ENCODE assay signal across 11 cellular contexts in genomic region chr2:10520154-10520553, GRCh38.
DNase-seq lines count a peak whose midpoint lies in the region; ATAC-seq and TF ChIP-seq lines count a peak whose summit lies in the region.
"Had no signal": no experiment of that assay in that cellular context is flagged by ENCODE, and none has a peak within 500 bp of the region (broad histone marks: within the 10 kb centered on the region; RNA-seq: fewer than 3 reads in every experiment).

No MANE protein-coding gene starts in this region.

- no peak overlapping the region for H3K4me3 Mint-ChIP-seq in activated naive CD8-positive, alpha-beta T cell treated with anti-CD3 and anti-CD28 coated beads, Interleukin-2, amount 10 ng/mL, durations not matched to agents 7 days and 5 days
- no peak overlapping the region for H3K4me3 Mint-ChIP-seq in activated naive CD8-positive, alpha-beta T cell treated with anti-CD3 and anti-CD28 coated beads for 36 hours
- no peak overlapping the region for H3K4me3 Mint-ChIP-seq in type B pancreatic cell

- no peak overlapping the region for H3K27ac Mint-ChIP-seq in activated naive CD8-positive, alpha-beta T cell treated with anti-CD3 and anti-CD28 coated beads, Interleukin-2, amount 10 ng/mL, durations not matched to agents 7 days and 5 days
- no peak overlapping the region for H3K27ac Mint-ChIP-seq in activated naive CD8-positive, alpha-beta T cell treated with anti-CD3 and anti-CD28 coated beads for 36 hours
- no peak overlapping the region for H3K27ac Mint-ChIP-seq in type B pancreatic cell

- H3K4me3 ChIP-seq in fibroblast of the aortic adventitia (ENCODE audit: low read depth, low read length) = no peak overlapping the region
- H3K4me3 ChIP-seq in mucosa of descending colon = no peak overlapping the region
- H3K4me3 ChIP-seq: right atrium auricular region had no signal

- peak; percentile 25 for DNase-seq in activated naive CD8-positive, alpha-beta T cell treated with anti-CD3 and anti-CD28 coated beads, Interleukin-2, amount 10 ng/mL, durations not matched to agents 7 days and 5 days
- DNase-seq in activated naive CD8-positive, alpha-beta T cell treated with anti-CD3 and anti-CD28 coated beads for 36 hours = no peak
- DNase-seq in NCI-H2171 (lab: John Stamatoyannopoulos, UW) = peak; percentile 9
- no peak for DNase-seq in fibroblast of the aortic adventitia (ENCODE audit: low read depth)
- DNase-seq in type B pancreatic cell (ENCODE audit: extremely low spot score, unreplicated experiment) = no peak
- DNase-seq in mucosa of descending colon = no peak
- DNase-seq in T-helper 1 cell = no peak
- DNase-seq: activated gamma-delta T cell treated with Interleukin-2 at 50 U/mL for 16 hours, NCI-H1930 had no signal

- H3K36me3 Mint-ChIP-seq in activated naive CD8-positive, alpha-beta T cell treated with anti-CD3 and anti-CD28 coated beads, Interleukin-2, amount 10 ng/mL, durations not matched to agents 7 days and 5 days = peaks cover 2% of the 10 kb centered on the region
- H3K36me3 Mint-ChIP-seq in activated naive CD8-positive, alpha-beta T cell treated with anti-CD3 and anti-CD28 coated beads for 36 hours = peaks cover 2% of the 10 kb centered on the region
- H3K36me3 Mint-ChIP-seq in type B pancreatic cell = peaks cover 4% of the 10 kb centered on the region

- peaks cover 9% of the 10 kb centered on the region for H3K9me3 ChIP-seq in mucosa of descending colon

- intact Hi-C loops in mucosa of descending colon (cut with DNase I, micrococcal nuclease) = no loop called here

- H3K4me1 ChIP-seq in mucosa of descending colon (ENCODE audit: low read depth) = no peaks in the 10 kb centered on the region
- H3K4me1 ChIP-seq: right atrium auricular region had no signal

- POLR2A ChIA-PET in activated naive CD8-positive, alpha-beta T cell treated with anti-CD3 and anti-CD28 coated beads, Interleukin-2, amount 10 ng/mL, durations not matched to agents 7 days and 5 days (lab: Charles Lee) = no interaction called here

- peaks cover 11% of the 10 kb centered on the region for H3K9me3 Mint-ChIP-seq in activated naive CD8-positive, alpha-beta T cell treated with anti-CD3 and anti-CD28 coated beads, Interleukin-2, amount 10 ng/mL, durations not matched to agents 7 days and 5 days
- peaks cover 13% of the 10 kb centered on the region for H3K9me3 Mint-ChIP-seq in activated naive CD8-positive, alpha-beta T cell treated with anti-CD3 and anti-CD28 coated beads for 36 hours
- H3K9me3 Mint-ChIP-seq in type B pancreatic cell = peaks cover 14% of the 10 kb centered on the region

- TF ChIP-seq CTCF in fibroblast of the aortic adventitia (IDR thresholded peaks at IDR 0.05; ENCODE audit: insufficient read depth, low read length) = peak; percentile 7
- peak; percentile 52 for TF ChIP-seq CTCF in type B pancreatic cell (conservative IDR thresholded peaks at IDR 0.05)
- no peak for TF ChIP-seq CTCF in mucosa of descending colon (IDR thresholded peaks at IDR 0.05)

- no peak for ATAC-seq in activated naive CD8-positive, alpha-beta T cell treated with anti-CD3 and anti-CD28 coated beads, Interleukin-2, amount 10 ng/mL, durations not matched to agents 7 days and 5 days (ENCODE audit: low read depth)
- ATAC-seq in mucosa of descending colon = no peak
- no peak for ATAC-seq in GM21390 (IDR thresholded peaks at IDR 0.05; ENCODE audit: unreplicated experiment)

- H3K36me3 ChIP-seq in mucosa of descending colon (ENCODE audit: low read depth) = no peaks in the 10 kb centered on the region
- H3K36me3 ChIP-seq: right atrium auricular region had no signal

- H3K27me3 Mint-ChIP-seq in activated naive CD8-positive, alpha-beta T cell treated with anti-CD3 and anti-CD28 coated beads, Interleukin-2, amount 10 ng/mL, durations not matched to agents 7 days and 5 days = peaks cover 4% of the 10 kb centered on the region
- H3K27me3 Mint-ChIP-seq in activated naive CD8-positive, alpha-beta T cell treated with anti-CD3 and anti-CD28 coated beads for 36 hours = no peaks in the 10 kb centered on the region
- peaks cover 3% of the 10 kb centered on the region for H3K27me3 Mint-ChIP-seq in type B pancreatic cell

- H3K4me1 Mint-ChIP-seq in activated naive CD8-positive, alpha-beta T cell treated with anti-CD3 and anti-CD28 coated beads, Interleukin-2, amount 10 ng/mL, durations not matched to agents 7 days and 5 days = no peaks in the 10 kb centered on the region
- peaks cover 2% of the 10 kb centered on the region for H3K4me1 Mint-ChIP-seq in activated naive CD8-positive, alpha-beta T cell treated with anti-CD3 and anti-CD28 coated beads for 36 hours
- no peaks in the 10 kb centered on the region for H3K4me1 Mint-ChIP-seq in type B pancreatic cell (ENCODE audit: unreplicated experiment)

Comparison
In these comparisons a context has a peak if more than half of its experiments do, and no peak if none do; other contexts are left out.
1. DNase-seq: peak in activated naive CD8-positive, alpha-beta T cell treated with anti-CD3 and anti-CD28 coated beads, Interleukin-2, amount 10 ng/mL, durations not matched to agents 7 days and 5 days (single experiment) and NCI-H2171 (single experiment); none in activated naive CD8-positive, alpha-beta T cell treated with anti-CD3 and anti-CD28 coated beads for 36 hours (single experiment), fibroblast of the aortic adventitia (single experiment), type B pancreatic cell (single experiment), mucosa of descending colon (0 of 3) and T-helper 1 cell (0 of 5).